Comparison of ENCODE assay signal across 8 cellular contexts in the genomic region with DNA sequence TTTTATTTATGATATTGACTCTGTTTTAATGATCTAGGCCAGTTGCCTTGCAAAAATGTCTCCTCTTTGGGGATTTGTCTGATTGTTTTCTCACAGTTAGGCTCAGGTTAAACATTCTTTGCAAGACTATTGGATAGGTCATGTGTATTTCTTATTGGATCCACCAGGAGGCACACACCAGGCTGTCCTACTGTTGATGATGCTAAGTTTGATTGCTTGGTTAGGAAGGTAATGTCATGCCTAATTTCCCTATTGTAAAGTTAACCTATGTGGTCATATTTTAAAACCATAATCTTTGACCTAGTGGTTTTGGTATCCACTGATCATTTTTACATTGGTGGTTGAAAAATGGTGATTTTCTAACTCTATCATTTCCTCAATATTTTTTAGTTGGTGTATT.
DNase-seq lines count a peak whose midpoint lies in the region; ATAC-seq and TF ChIP-seq lines count a peak whose summit lies in the region.

No MANE protein-coding gene starts in this region.

- no peak overlapping the region for H3K9ac ChIP-seq in OCI-LY1 (ENCODE audit: low read length)

- DNase-seq in GM12865 (ENCODE audit: low read depth) (peak; percentile 58), left lobe of liver (ENCODE audit: low spot score) (no peak), COLO829 (ENCODE audit: low spot score) (no peak), HAP-1 (ENCODE audit: low spot score in 2 of 2) (no peak)

- H3K4me3 ChIP-seq in GM12865 (ENCODE audit: low read depth, low read length) (no peak overlapping the region), OCI-LY1 (ENCODE audit: low read depth, low read length, poor library complexity, severe bottlenecking) (no peak overlapping the region), HAP-1 (no peak overlapping the region)

- no peak overlapping the region for H3K4me2 ChIP-seq in OCI-LY1 (ENCODE audit: low read length)

- no peaks in the 10 kb centered on the region for H4K20me1 ChIP-seq in OCI-LY1 (ENCODE audit: insufficient read depth, low read length)

- no peak overlapping the region for H2AFZ ChIP-seq in OCI-LY1 (ENCODE audit: low read length)

- H3K79me2 ChIP-seq in OCI-LY1 (ENCODE audit: insufficient read depth, low read length): no peaks in the 10 kb centered on the region

- H3F3A ChIP-seq in OCI-LY1 (ENCODE audit: insufficient read depth, low read length): no peaks in the 10 kb centered on the region

- TF ChIP-seq CTCF in GM12865 (IDR thresholded peaks at IDR 0.05; ENCODE audit: insufficient read depth, low read depth, low read length, missing control alignments): peak; percentile 40
- peak; percentile 42; the same call in 1 of the 2 replicates for TF ChIP-seq CTCF in OCI-LY1 (IDR thresholded peaks at IDR 0.05; ENCODE audit: low read length)

- H3K36me3 ChIP-seq in OCI-LY1 (ENCODE audit: insufficient read depth, low read length) (no peaks in the 10 kb centered on the region), HAP-1 (replicated peaks) (no peaks in the 10 kb centered on the region)

- no peaks in the 10 kb centered on the region for H3K27me3 ChIP-seq in OCI-LY1 (ENCODE audit: insufficient read depth, low read length)
- no peaks in the 10 kb centered on the region for H3K27me3 ChIP-seq in HAP-1 (ENCODE audit: low read depth)

- peak; percentile 48 for ATAC-seq in HG02678 (IDR thresholded peaks at IDR 0.05; ENCODE audit: unreplicated experiment)
- ATAC-seq in left lobe of liver: peak; percentile 67
- no peak for ATAC-seq in HG03108 (IDR thresholded peaks at IDR 0.05; ENCODE audit: unreplicated experiment)
- no peak for ATAC-seq in GM21381 (IDR thresholded peaks at IDR 0.05; ENCODE audit: unreplicated experiment)

- H3K27ac ChIP-seq in OCI-LY1 (ENCODE audit: low read depth, low read length, poor library complexity, severe bottlenecking): no peak overlapping the region

- H3K9me2 ChIP-seq in OCI-LY1 (ENCODE audit: low read depth, low read length): no peaks in the 10 kb centered on the region

- no peaks in the 10 kb centered on the region for H3K9me3 ChIP-seq in OCI-LY1 (ENCODE audit: low read length)
- no peaks in the 10 kb centered on the region for H3K9me3 ChIP-seq in HAP-1

- in situ Hi-C loops in HAP-1 (cut with MboI; ENCODE audit: low sequenced_read_pairs): no loop called here

- H3K4me1 ChIP-seq in OCI-LY1 (ENCODE audit: insufficient read depth, low read length, severe bottlenecking): no peaks in the 10 kb centered on the region
- H3K4me1 ChIP-seq in HAP-1: no peaks in the 10 kb centered on the region

Comparison
In these comparisons a context has a peak if more than half of its experiments do, and no peak if none do; other contexts are left out.
1. ATAC-seq: peak in HG02678 (single experiment) and left lobe of liver (single experiment); none in HG03108 (single experiment) and GM21381 (single experiment).